ENCODE assay signal across 8 cellular contexts in the genomic region with DNA sequence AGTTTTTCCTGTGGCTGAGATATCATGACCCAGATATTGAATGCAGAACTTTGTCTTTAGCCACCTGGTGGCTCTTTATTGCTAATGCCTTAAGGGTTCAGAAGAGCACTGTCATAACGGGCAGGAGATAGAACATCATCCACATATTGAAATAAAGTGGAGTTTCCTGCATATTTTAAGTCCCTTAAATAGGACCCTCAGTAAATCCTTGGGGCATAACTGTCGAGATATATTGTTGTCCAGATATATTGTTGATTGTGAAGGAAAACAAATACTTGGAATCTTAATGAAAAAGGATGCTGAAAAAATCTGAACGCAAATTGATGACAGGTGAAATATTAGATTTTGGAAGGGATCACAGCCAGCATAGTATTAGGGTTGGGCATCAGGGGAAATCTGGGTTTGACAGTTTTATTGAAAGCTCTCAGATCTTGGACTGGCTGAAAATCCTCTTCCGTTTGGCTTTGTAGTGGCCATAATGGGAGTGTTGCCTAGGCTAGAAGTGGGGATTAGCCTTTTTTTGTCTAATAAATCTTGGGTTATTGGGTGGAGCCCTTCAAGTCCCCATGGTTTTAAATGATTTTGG. TPM values are rescaled to one million over a fixed set of nuclear protein-coding genes. Genes with fewer than 3 reads are reported as not detected.
DNase-seq lines count a peak whose midpoint lies in the region; ATAC-seq and TF ChIP-seq lines count a peak whose summit lies in the region.

No MANE protein-coding gene starts in this region.

- in situ Hi-C loops in gastrocnemius medialis (cut with MboI; ENCODE audit: low sequenced_read_pairs in 4 of 4): no loop called here

- no peak overlapping the region for H3K4me3 ChIP-seq in AG10803 (ENCODE audit: low read length)
- H3K4me3 ChIP-seq in gastrocnemius medialis: no peak overlapping the region

- peaks cover 63 to 90% (median 87%) of the 10 kb centered on the region in 3 donors for H3K27me3 ChIP-seq in gastrocnemius medialis

- no peaks in the 10 kb centered on the region for H3K4me1 ChIP-seq in gastrocnemius medialis

- DNase-seq in AG10803 (ENCODE audit: low read depth): peak; percentile 57
- DNase-seq in RPMI8226: peak; percentile 40
- peak; percentile 49 for DNase-seq in germinal center (ENCODE audit: low spot score)
- no peak for DNase-seq in NCI-H2029 (lab: John Stamatoyannopoulos, UW)
- DNase-seq in inferior parietal cortex (ENCODE audit: extremely low spot score): no peak
- no peak for DNase-seq in gastrocnemius medialis

- H3K36me3 ChIP-seq in gastrocnemius medialis: no peaks in the 10 kb centered on the region

- peak; percentile 71 for TF ChIP-seq CTCF in AG10803 (conservative IDR thresholded peaks at IDR 0.05; ENCODE audit: low read length)
- peak in 2 of 5 experiments; percentile 15 to 34 for TF ChIP-seq CTCF in gastrocnemius medialis (IDR thresholded peaks at IDR 0.05 in 4 of 5, conservative IDR thresholded peaks at IDR 0.05 in 1 of 5)

- TF ChIP-seq POLR2A in gastrocnemius medialis (IDR thresholded peaks at IDR 0.05): no peak

- H3K9me3 ChIP-seq in gastrocnemius medialis: no peaks in the 10 kb centered on the region

- intact Hi-C loops in gastrocnemius medialis (cut with DNase I; ENCODE audit: low total_unique reads): no loop called here

- H3K27ac ChIP-seq in gastrocnemius medialis: no peak overlapping the region

- ATAC-seq in GM18519 (IDR thresholded peaks at IDR 0.05; ENCODE audit: low FRiP score, unreplicated experiment) (peak; percentile 58), HG03060 (IDR thresholded peaks at IDR 0.05; ENCODE audit: low read depth, unreplicated experiment) (peak; percentile 74), gastrocnemius medialis (no peak)

RNA-seq across cellular contexts. Expression of a gene that starts 13.9 kb away (rescaled TPM):
- total RNA-seq in gastrocnemius medialis: 10 to 100 TPM in 1 of 4 donors, 1 to 10 TPM in 3; 5.8 to 13.2 (median 9.5) TPM

Comparison
In these comparisons a context has a peak if more than half of its experiments do, and no peak if none do; other contexts are left out.
1. DNase-seq: peak in AG10803 (single experiment), RPMI8226 (single experiment) and germinal center (single experiment); none in NCI-H2029 (single experiment), inferior parietal cortex (single experiment) and gastrocnemius medialis (0 of 2).
2. ATAC-seq: peak in GM18519 (single experiment) and HG03060 (single experiment); none in gastrocnemius medialis (0 of 2).